Comparison of ENCODE assay signal across 30 cellular contexts in the genomic region with DNA sequence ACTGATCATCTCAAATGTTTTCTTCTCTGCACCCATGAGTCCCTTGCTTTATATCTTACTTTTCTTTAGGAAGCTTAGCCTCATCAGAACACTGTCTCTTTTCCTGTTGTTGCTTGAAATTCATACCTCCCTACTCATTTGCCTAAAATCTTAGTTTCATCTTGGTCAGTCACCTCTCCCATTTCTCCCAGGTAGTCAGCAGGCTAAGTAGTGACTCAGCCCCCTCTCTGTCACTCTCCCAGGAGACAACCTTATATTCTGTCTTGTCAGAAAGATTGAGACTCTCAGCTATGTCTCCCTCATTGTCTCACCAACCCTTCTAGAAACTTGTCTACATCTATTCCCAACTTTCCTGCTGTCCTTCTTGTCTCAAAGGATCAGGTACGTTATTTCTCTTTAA.
"Had no signal": no experiment of that assay in that cellular context is flagged by ENCODE, and none has a peak within 500 bp of the region (broad histone marks: within the 10 kb centered on the region; RNA-seq: fewer than 3 reads in every experiment).

No MANE protein-coding gene starts in this region.

- H3K9me3 ChIP-seq: adrenal gland, body of pancreas had no signal

- H3K27me3 ChIP-seq: adrenal gland, body of pancreas, dorsolateral prefrontal cortex, esophagus muscularis mucosa, gastroesophageal sphincter had no signal

- H3K4me3 ChIP-seq: adrenal gland, body of pancreas, coronary artery, dorsolateral prefrontal cortex, esophagus muscularis mucosa, gastroesophageal sphincter had no signal

- ATAC-seq: activated CD4-positive, alpha-beta T cell treated with anti-CD3 and anti-CD28 coated beads for 36 hours; activated CD4-positive, CD25-positive, alpha-beta regulatory T cell treated with anti-CD3 and anti-CD28 coated beads, Interleukin-2, amount 50 U/mL, for 24 hours; activated CD8-positive, alpha-beta memory T cell treated with anti-CD3 and anti-CD28 coated beads, Interleukin-2, amount 10 ng/mL, durations not matched to agents 7 days and 5 days; activated CD8-positive, alpha-beta T cell treated with anti-CD3 and anti-CD28 coated beads, Interleukin-2, amount 10 ng/mL, durations not matched to agents 7 days and 5 days; activated naive CD8-positive, alpha-beta T cell treated with anti-CD3 and anti-CD28 coated beads, Interleukin-2, amount 50 U/mL, for 24 hours; body of pancreas; gastroesophageal sphincter; T-helper 17 cell had no signal

- DNase-seq: activated B cell treated with CpG ODN at 0.5 μM for 24 hours; activated CD4-positive, alpha-beta memory T cell treated with anti-CD3 and anti-CD28 coated beads for 36 hours; activated CD4-positive, alpha-beta T cell treated with anti-CD3 and anti-CD28 coated beads for 36 hours; activated CD4-positive, alpha-beta T cell treated with anti-CD3 and anti-CD28 coated beads, Interleukin-2, amount 10 ng/mL, durations not matched to agents 24 days and 14 days; activated CD8-positive, alpha-beta memory T cell treated with anti-CD3 and anti-CD28 coated beads, Interleukin-2, amount 10 ng/mL, durations not matched to agents 7 days and 5 days; activated CD8-positive, alpha-beta memory T cell treated with anti-CD3 and anti-CD28 coated beads, Interleukin-2, amount 50 U/mL, for 4 hours; activated CD8-positive, alpha-beta T cell treated with anti-CD3 and anti-CD28 coated beads, Interleukin-2, amount 10 ng/mL, durations not matched to agents 7 days and 5 days; activated effector memory CD4-positive, alpha-beta T cell treated with anti-CD3 and anti-CD28 coated beads, Interleukin-2, amount 50 U/mL, for 16 hours; activated naive CD4-positive, alpha-beta T cell treated with anti-CD3 and anti-CD28 coated beads for 36 hours; activated naive CD8-positive, alpha-beta T cell treated with anti-CD3 and anti-CD28 coated beads for 36 hours; activated naive CD8-positive, alpha-beta T cell treated with anti-CD3 and anti-CD28 coated beads, Interleukin-2, amount 50 U/mL, for 24 hours; activated T-cell treated with anti-CD3 and anti-CD28 coated beads, Interleukin-2, amount 50 U/mL, for 1 hour; activated T-cell treated with anti-CD3 and anti-CD28 coated beads, Interleukin-2, amount 50 U/mL, for 48 hours; adrenal gland; amygdala; aorta; body of pancreas; dorsolateral prefrontal cortex; effector memory CD4-positive, alpha-beta T cell; endodermal cell; erythroblast; foreskin melanocyte; T-helper 1 cell; T-helper 17 cell; T1000; WERI-Rb-1 had no signal

- H3K4me1 ChIP-seq: adrenal gland, body of pancreas, esophagus muscularis mucosa, gastroesophageal sphincter had no signal

- H3K27ac ChIP-seq: adrenal gland, body of pancreas, coronary artery, dorsolateral prefrontal cortex, esophagus muscularis mucosa, gastroesophageal sphincter, WERI-Rb-1 had no signal

- H3K36me3 ChIP-seq: adrenal gland, esophagus muscularis mucosa, gastroesophageal sphincter, WERI-Rb-1 had no signal
